In genomic region chr3:178385280-178385952, GRCh38 we compare ENCODE assay signal across 8 cellular contexts.
DNase-seq lines count a peak whose midpoint lies in the region; ATAC-seq and TF ChIP-seq lines count a peak whose summit lies in the region.

No MANE protein-coding gene starts in this region.

- ATAC-seq in GM19035 (IDR thresholded peaks at IDR 0.05; ENCODE audit: unreplicated experiment) (peak; percentile 58), T-helper 17 cell (peak; percentile 52), foreskin keratinocyte (peak; percentile 70)

- TF ChIP-seq CTCF in foreskin keratinocyte (conservative IDR thresholded peaks at IDR 0.05), result peak; percentile 87
- TF ChIP-seq CTCF in ovary (IDR thresholded peaks at IDR 0.05), result peak; percentile 52 to 89 (median 87)

- no peaks in the 10 kb centered on the region for H3K36me3 Mint-ChIP-seq in T-helper 17 cell (ENCODE audit: low read depth)

- intact Hi-C loops in ovary (cut with DNase I), result no loop called here

- H3K27ac ChIP-seq in foreskin keratinocyte, result no peak overlapping the region
- H3K27ac ChIP-seq in ovary, result no peak overlapping the region

- peaks cover 32% of the 10 kb centered on the region for H3K27me3 Mint-ChIP-seq in T-helper 17 cell

- H3K9me3 ChIP-seq in T-helper 17 cell (ENCODE audit: control insufficient read depth, low read length, poor library complexity, severe bottlenecking), result no peaks in the 10 kb centered on the region
- no peaks in the 10 kb centered on the region for H3K9me3 ChIP-seq in ovary

- no peaks in the 10 kb centered on the region for H3K36me3 ChIP-seq in ovary

- no peaks in the 10 kb centered on the region for H3K27me3 ChIP-seq in foreskin keratinocyte
- no peaks in the 10 kb centered on the region for H3K27me3 ChIP-seq in ovary

- H3K4me1 ChIP-seq in foreskin keratinocyte (no peaks in the 10 kb centered on the region), ovary (ENCODE audit: insufficient read depth) (peaks cover 2% of the 10 kb centered on the region)

- in situ Hi-C loops in Caki2 (cut with HindIII; ENCODE audit: low pct_unique_long_range_greater_than_20kb, low sequenced_read_pairs), result no loop called here

- H3K4me1 Mint-ChIP-seq in T-helper 17 cell, result peaks cover 4% of the 10 kb centered on the region

- DNase-seq in Caki2 (ENCODE audit: low read depth) (peak; percentile 53), NAMALWA (ENCODE audit: low spot score) (peak; percentile 57), T-helper 17 cell (peak in 1 of 3 donors; percentile 4), foreskin keratinocyte (peak in 1 of 2 donors; percentile 18), ovary (peak in 2 of 5 donors; percentile 26 to 35), SIG-M5 treated with dmso at 0.1 percent for 504 hours (lab: John Stamatoyannopoulos, UW; ENCODE audit: unreplicated experiment) (no peak), GOT3 (lab: John Stamatoyannopoulos, UW) (no peak)

- no peak for TF ChIP-seq EP300 in ovary (IDR thresholded peaks at IDR 0.05)

- WGBS in ovary, 3 donors, result 48 to 54% (median 53%) methylated on average over 5 of the region's 5 CpGs

- TF ChIP-seq POLR2A in ovary (IDR thresholded peaks at IDR 0.05), result no peak

- H3K4me3 Mint-ChIP-seq in T-helper 17 cell, result no peak overlapping the region

- no peak overlapping the region for H3K27ac Mint-ChIP-seq in T-helper 17 cell

- H3K4me3 ChIP-seq in ovary, result no peak overlapping the region

Comparison
In these comparisons a context has a peak if more than half of its experiments do, and no peak if none do; other contexts are left out.
1. DNase-seq: peak in Caki2 (single experiment) and NAMALWA (single experiment); none in SIG-M5 treated with dmso at 0.1 percent for 504 hours (single experiment) and GOT3 (single experiment).
2. Peak in every context shown above with its lines, with median percentiles within 50 percentile points of each other: ATAC-seq.